8 cellular contexts compared by ENCODE assay signal in the genomic region with DNA sequence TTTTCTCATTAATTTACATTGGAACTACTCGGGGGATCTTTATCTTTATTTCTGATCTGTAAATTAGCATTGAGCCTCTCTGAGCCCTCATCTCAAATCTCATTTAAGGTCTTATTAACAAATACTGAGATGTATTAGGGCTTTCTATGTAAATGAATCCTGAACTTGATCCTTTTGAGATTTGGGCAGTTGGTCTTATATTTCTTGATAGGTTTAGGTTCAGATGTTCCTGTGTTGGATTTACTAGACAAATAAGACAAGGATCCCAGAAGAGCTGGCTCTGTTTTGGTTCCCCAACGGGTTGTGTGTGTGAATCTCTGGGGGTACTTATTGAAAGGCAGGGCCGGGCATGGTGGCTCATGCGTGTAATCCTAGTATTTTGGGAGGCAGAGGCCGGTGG. TPM values are rescaled to one million over a fixed set of nuclear protein-coding genes. Genes with fewer than 3 reads are reported as not detected.
"Had no signal": no experiment of that assay in that cellular context is flagged by ENCODE, and none has a peak within 500 bp of the region (broad histone marks: within the 10 kb centered on the region; RNA-seq: fewer than 3 reads in every experiment).

No MANE protein-coding gene starts in this region.

- FAIRE-seq: G401.6, GM12878, GM12891, GM18507, GM19239 had no signal

- DNase-seq: GDM1, GF-D8 had no signal

- ATAC-seq: GM12878 had no signal

- H3K4me3 ChIP-seq: GM12878 had no signal

RNA-seq across cellular contexts. Expression of a gene that starts 36.1 kb away (rescaled TPM):
- total RNA-seq: G401 had no signal
